ENCODE assay signal across 1 cellular context in genomic region chr13:65926750-65927171, GRCh38.
TF ChIP-seq lines count a peak whose summit lies in the region.

No MANE protein-coding gene starts in this region.

TF ChIP-seq in Ishikawa, 13 proteins besides CTCF, POLR2A, EP300 and RAD21 (continued from another document):
- TF ChIP-seq USF1 (IDR thresholded peaks at IDR 0.05): no peak
- TF ChIP-seq CEBPB (IDR thresholded peaks at IDR 0.05): no peak
- TF ChIP-seq FOXM1 (IDR thresholded peaks at IDR 0.05; ENCODE audit: borderline replicate concordance, low read depth): no peak
- TF ChIP-seq MAX (IDR thresholded peaks at IDR 0.05): no peak
- TF ChIP-seq YY1 (IDR thresholded peaks at IDR 0.05; ENCODE audit: low read depth): no peak
- TF ChIP-seq ZBTB7A (IDR thresholded peaks at IDR 0.05; ENCODE audit: low read depth): no peak
- TF ChIP-seq TAF1 (IDR thresholded peaks at IDR 0.05; ENCODE audit: low read depth): no peak
